In the genomic region with DNA sequence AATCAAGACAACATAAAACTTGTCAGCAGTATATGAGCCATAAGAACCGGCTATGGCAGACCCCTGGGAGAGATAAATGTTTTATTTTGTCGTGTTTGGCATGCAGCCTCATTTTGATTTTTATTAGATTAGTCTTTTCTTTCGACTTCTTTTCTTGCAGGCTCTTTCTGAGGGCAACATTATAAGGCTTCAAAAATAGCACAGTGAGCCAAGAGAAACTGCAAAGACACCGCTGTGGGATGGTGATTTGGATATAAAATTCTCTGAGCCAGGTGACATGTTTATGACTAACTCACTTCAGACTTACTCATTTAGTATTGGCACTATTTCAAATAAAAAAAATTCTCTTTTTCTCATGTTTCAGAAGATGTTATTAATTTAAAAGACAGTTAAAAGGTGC, we compare ENCODE assay signal across 21 cellular contexts.
"Had no signal": no experiment of that assay in that cellular context is flagged by ENCODE, and none has a peak within 500 bp of the region (broad histone marks: within the 10 kb centered on the region; RNA-seq: fewer than 3 reads in every experiment).

No MANE protein-coding gene starts in this region.

- H3K27me3 ChIP-seq: esophagus muscularis mucosa, hepatocyte, neutrophil, spleen, testis, tibial nerve had no signal

- H3K36me3 ChIP-seq: esophagus muscularis mucosa, neutrophil, spleen, tibial nerve had no signal

- ATAC-seq: left colon; left ventricle myocardium superior; naive thymus-derived CD4-positive, alpha-beta T cell; psoas muscle; sciatic nerve; stimulated activated naive CD8-positive, alpha-beta T cell treated with anti-CD3 and anti-CD28 coated beads, Interleukin-15, amount 100 ng/mL, for 72 hours had no signal

- H3K9me3 ChIP-seq: esophagus muscularis mucosa, neutrophil, psoas muscle, testis, tibial nerve had no signal

- H3K27ac ChIP-seq: epithelial cell of prostate, esophagus muscularis mucosa, hepatocyte, neutrophil, psoas muscle, spleen, testis, tibial nerve had no signal

- H3K27ac Mint-ChIP-seq: naive thymus-derived CD4-positive, alpha-beta T cell; stimulated activated memory B cell treated with anti-CD40 and anti-IgM and Interleukin-4, amounts not matched to agents 10 μg/mL and 1 μg/mL and 100 μg/mL, for 72 hours; stimulated activated naive CD8-positive, alpha-beta T cell treated with anti-CD3 and anti-CD28 coated beads, Interleukin-15, amount 100 ng/mL, for 72 hours had no signal

- DNase-seq: effector memory CD4-positive, alpha-beta T cell; foreskin fibroblast; left colon; left ventricle myocardium superior; mesendoderm; naive thymus-derived CD4-positive, alpha-beta T cell; psoas muscle; spleen; stimulated activated CD4-positive, alpha-beta T cell treated with anti-CD3 and anti-CD28 coated beads, Interleukin-15, amount 100 ng/mL, for 24 hours; stimulated activated CD4-positive, alpha-beta T cell treated with anti-CD3 and anti-CD28 coated beads, Interleukin-1b, Interleukin-23, amount 100 ng/mL, for 48 hours; stimulated activated CD4-positive, alpha-beta T cell treated with anti-CD3 and anti-CD28 coated beads, Interleukin-4, amount 100 ng/mL, for 24 hours; stimulated activated naive CD8-positive, alpha-beta T cell treated with anti-CD3 and anti-CD28 coated beads, Interleukin-15, amount 100 ng/mL, for 72 hours; testis had no signal

- H3K4me3 ChIP-seq: esophagus muscularis mucosa, hepatocyte, lung, psoas muscle, spleen, testis, tibial nerve had no signal

- H3K4me3 Mint-ChIP-seq: naive thymus-derived CD4-positive, alpha-beta T cell; stimulated activated memory B cell treated with anti-CD40 and anti-IgM and Interleukin-4, amounts not matched to agents 10 μg/mL and 1 μg/mL and 100 μg/mL, for 72 hours; stimulated activated naive CD8-positive, alpha-beta T cell treated with anti-CD3 and anti-CD28 coated beads, Interleukin-15, amount 100 ng/mL, for 72 hours had no signal

- H3K27me3 Mint-ChIP-seq: stimulated activated memory B cell treated with anti-CD40 and anti-IgM and Interleukin-4, amounts not matched to agents 10 μg/mL and 1 μg/mL and 100 μg/mL, for 72 hours had no signal

- H3K4me1 ChIP-seq: esophagus muscularis mucosa, psoas muscle, spleen, testis had no signal

- H3K9me3 Mint-ChIP-seq: stimulated activated memory B cell treated with anti-CD40 and anti-IgM and Interleukin-4, amounts not matched to agents 10 μg/mL and 1 μg/mL and 100 μg/mL, for 72 hours had no signal

- H3K4me1 Mint-ChIP-seq: naive thymus-derived CD4-positive, alpha-beta T cell; stimulated activated memory B cell treated with anti-CD40 and anti-IgM and Interleukin-4, amounts not matched to agents 10 μg/mL and 1 μg/mL and 100 μg/mL, for 72 hours; stimulated activated naive CD8-positive, alpha-beta T cell treated with anti-CD3 and anti-CD28 coated beads, Interleukin-15, amount 100 ng/mL, for 72 hours had no signal

- H3K36me3 Mint-ChIP-seq: naive thymus-derived CD4-positive, alpha-beta T cell; stimulated activated memory B cell treated with anti-CD40 and anti-IgM and Interleukin-4, amounts not matched to agents 10 μg/mL and 1 μg/mL and 100 μg/mL, for 72 hours had no signal
